In the genomic region with DNA sequence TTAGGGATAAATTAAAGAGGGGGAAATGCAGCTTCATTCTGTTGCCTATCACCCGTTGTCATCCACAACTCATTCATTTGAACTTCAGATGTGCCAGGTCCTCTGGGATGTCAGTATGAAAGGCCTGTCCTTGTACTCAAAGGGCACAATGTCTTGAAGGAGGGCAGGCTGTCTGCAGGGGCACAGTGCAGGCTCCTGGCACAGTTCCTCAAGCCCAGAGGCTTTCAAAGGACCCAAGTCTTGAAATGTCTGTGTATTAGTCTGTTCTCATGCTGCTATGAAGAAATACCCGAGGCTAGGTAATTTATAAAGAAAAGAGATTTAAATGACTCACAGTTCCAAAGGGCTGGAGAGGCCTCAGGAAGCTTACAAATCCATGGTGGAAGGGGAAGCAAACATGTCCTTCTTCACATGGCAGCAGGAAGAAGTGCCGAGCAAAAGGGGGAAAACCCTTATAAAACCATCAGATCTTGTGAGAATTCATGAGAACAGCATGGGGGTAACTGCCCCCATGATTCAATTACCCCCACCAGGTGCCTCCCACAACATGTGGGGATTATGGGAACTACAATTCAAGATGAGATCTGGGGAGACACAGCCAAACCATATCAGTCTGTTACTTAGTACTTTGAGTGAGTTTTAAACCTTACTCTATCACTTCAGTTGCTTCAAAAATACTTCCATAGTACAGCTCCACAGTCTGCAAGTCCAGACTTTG, we compare ENCODE assay signal across 11 cellular contexts. TPM values are rescaled to one million over a fixed set of nuclear protein-coding genes. Genes with fewer than 3 reads are reported as not detected.
A peak's percentile ranks its signal among the peaks of the same experiment; 100 is the strongest.
DNase-seq lines count a peak whose midpoint lies in the region; ATAC-seq and TF ChIP-seq lines count a peak whose summit lies in the region.
"Had no signal": no experiment of that assay in that cellular context is flagged by ENCODE, and none has a peak within 500 bp of the region (broad histone marks: within the 10 kb centered on the region; RNA-seq: fewer than 3 reads in every experiment).

No MANE protein-coding gene starts in this region.

- H3K27ac Mint-ChIP-seq in chondrocyte (ENCODE audit: unreplicated experiment) (peak overlapping the region; percentile 57), neural progenitor cell (peak overlapping the region; percentile 21)
- no peak overlapping the region for H3K27ac Mint-ChIP-seq in CD8-positive, alpha-beta T cell

- peaks cover 6% of the 10 kb centered on the region for H3K9me3 Mint-ChIP-seq in chondrocyte (ENCODE audit: low read depth)
- peaks cover 50% of the 10 kb centered on the region for H3K9me3 Mint-ChIP-seq in neural progenitor cell
- H3K9me3 Mint-ChIP-seq in CD8-positive, alpha-beta T cell, result no peaks in the 10 kb centered on the region

- H3K4me1 Mint-ChIP-seq in chondrocyte (ENCODE audit: low read depth) (peaks cover 43% of the 10 kb centered on the region), neural progenitor cell (peaks cover 42% of the 10 kb centered on the region)
- peaks cover 79% of the 10 kb centered on the region for H3K4me1 Mint-ChIP-seq in CD8-positive, alpha-beta T cell (ENCODE audit: low read depth)

- TF ChIP-seq CTCF in chondrocyte (IDR thresholded peaks at IDR 0.05) (no peak), neural progenitor cell (IDR thresholded peaks at IDR 0.05) (no peak)
- no peak for TF ChIP-seq CTCF in CD8-positive, alpha-beta T cell (IDR thresholded peaks at IDR 0.05)

- H3K4me2 ChIP-seq in neural progenitor cell, result peak overlapping the region; percentile 69

- no peak overlapping the region for H2AFZ ChIP-seq in neural progenitor cell (replicated peaks)

- H3F3A ChIP-seq in neural progenitor cell (ENCODE audit: low read depth), result peaks cover 66% of the 10 kb centered on the region

- H3K27ac ChIP-seq in neural progenitor cell, result peak overlapping the region; percentile 87
- H3K27ac ChIP-seq in CD8-positive, alpha-beta T cell (ENCODE audit: low read depth, low read length), result no peak overlapping the region
- H3K27ac ChIP-seq: neutrophil had no signal

- no peak for ATAC-seq in CD8-positive, alpha-beta T cell

- no peaks in the 10 kb centered on the region for H4K20me1 ChIP-seq in neural progenitor cell (ENCODE audit: low read depth)

- POLR2A ChIA-PET in CD8-positive, alpha-beta T cell (lab: Charles Lee), result no interaction called here

- peaks cover 54% of the 10 kb centered on the region for H3K4me1 ChIP-seq in neural progenitor cell
- peaks cover 38% of the 10 kb centered on the region for H3K4me1 ChIP-seq in CD8-positive, alpha-beta T cell (ENCODE audit: insufficient read depth, low read length)

- H3K79me2 ChIP-seq in neural progenitor cell (ENCODE audit: low read depth), result peaks cover 95% of the 10 kb centered on the region

- H3K27me3 ChIP-seq in neural progenitor cell, result no peaks in the 10 kb centered on the region
- no peaks in the 10 kb centered on the region for H3K27me3 ChIP-seq in CD8-positive, alpha-beta T cell (ENCODE audit: insufficient read depth, low read length)
- H3K27me3 ChIP-seq: neutrophil had no signal

- no peak overlapping the region for H3K4me3 Mint-ChIP-seq in chondrocyte (ENCODE audit: unreplicated experiment)
- no peak overlapping the region for H3K4me3 Mint-ChIP-seq in neural progenitor cell
- H3K4me3 Mint-ChIP-seq in CD8-positive, alpha-beta T cell, result no peak overlapping the region

- H3K27me3 Mint-ChIP-seq in chondrocyte (ENCODE audit: low read depth), result no peaks in the 10 kb centered on the region
- H3K27me3 Mint-ChIP-seq in neural progenitor cell (ENCODE audit: insufficient read depth, low read depth), result peaks cover 3% of the 10 kb centered on the region
- no peaks in the 10 kb centered on the region for H3K27me3 Mint-ChIP-seq in CD8-positive, alpha-beta T cell (ENCODE audit: low read depth)

- CTCF ChIA-PET in CD8-positive, alpha-beta T cell (lab: Charles Lee), result interaction anchor here (2.4 to 3.0 kb wide), 2 partner anchors 41 to 75 kb away, joined by 7 to 9 read pairs; no protein-coding TSS in a partner anchor

- intact Hi-C loops in CD8-positive, alpha-beta T cell (cut with DNase I, micrococcal nuclease), result loop anchor here in 1 of 2 experiments (5.0 kb wide), 1 partner anchor 40 kb away; no protein-coding TSS in a partner anchor

- peaks cover 4% of the 10 kb centered on the region for H3K36me3 Mint-ChIP-seq in chondrocyte (ENCODE audit: low read depth)
- H3K36me3 Mint-ChIP-seq in neural progenitor cell, result peaks cover 46% of the 10 kb centered on the region
- H3K36me3 Mint-ChIP-seq in CD8-positive, alpha-beta T cell, result peaks cover 19% of the 10 kb centered on the region

- no peak overlapping the region for H3K9ac ChIP-seq in neural progenitor cell

- DNase-seq in DMS79 treated with DMSO at 0.1 percent for 48 hours (lab: John Stamatoyannopoulos, UW) (peak; percentile 28), DMS79 (lab: John Stamatoyannopoulos, UW) (no peak), NCI-H82 treated with DMSO at 0.1 percent for 48 hours (lab: John Stamatoyannopoulos, UW; ENCODE audit: unreplicated experiment) (peak; percentile 34), chondrocyte (ENCODE audit: low spot score) (no peak), neural progenitor cell (ENCODE audit: low spot score) (no peak), middle frontal gyrus (ENCODE audit: extremely low spot score, low spot score) (no peak), Kasumi-1 (lab: John Stamatoyannopoulos, UW) (no peak)
- DNase-seq in CD8-positive, alpha-beta T cell, result no peak
- DNase-seq: erythroblast, NCI-H1417 treated with DMSO at 0.1 percent for 48 hours had no signal

- H3K9me3 ChIP-seq in neural progenitor cell (ENCODE audit: low read depth), result no peaks in the 10 kb centered on the region
- no peaks in the 10 kb centered on the region for H3K9me3 ChIP-seq in CD8-positive, alpha-beta T cell (ENCODE audit: low read length)
- H3K9me3 ChIP-seq: neutrophil had no signal

- H3K4me3 ChIP-seq in neural progenitor cell, result no peak overlapping the region
- H3K4me3 ChIP-seq in CD8-positive, alpha-beta T cell (ENCODE audit: low read depth, low read length), result no peak overlapping the region

- H3K36me3 ChIP-seq in neural progenitor cell, result peaks cover 3% of the 10 kb centered on the region
- no peaks in the 10 kb centered on the region for H3K36me3 ChIP-seq in CD8-positive, alpha-beta T cell (ENCODE audit: insufficient read depth, low read length)
- H3K36me3 ChIP-seq: neutrophil had no signal

RNA-seq across cellular contexts. Expression of a gene that starts 9.4 kb away (rescaled TPM):
- total RNA-seq in chondrocyte, result 31.7 to 47.1 TPM (median 43.9 TPM) in 3 replicates
- 16.1 and 17.8 TPM in 2 replicates for total RNA-seq in neural progenitor cell (ENCODE audit: low replicate concordance)
- total RNA-seq in CD8-positive, alpha-beta T cell, result 10 to 100 TPM; 54.8 to 63.2 TPM

Comparison
In these comparisons a context has a peak if more than half of its experiments do, and no peak if none do; other contexts are left out.
1. DNase-seq: peak in DMS79 treated with DMSO at 0.1 percent for 48 hours (single experiment) and NCI-H82 treated with DMSO at 0.1 percent for 48 hours (single experiment); none in DMS79 (single experiment), chondrocyte (single experiment), neural progenitor cell (single experiment), CD8-positive, alpha-beta T cell (0 of 7), middle frontal gyrus (single experiment) and Kasumi-1 (0 of 2).